Comparison of ENCODE assay signal across 8 cellular contexts in genomic region chr2:189580662-189581353, GRCh38. TPM values are rescaled to one million over a fixed set of nuclear protein-coding genes. Genes with fewer than 3 reads are reported as not detected.
DNase-seq lines count a peak whose midpoint lies in the region; ATAC-seq, FAIRE-seq and TF ChIP-seq lines count a peak whose summit lies in the region.

TSS of gene SLC40A1 (minus strand) at chr2:189580786. CDS start at chr2:189580460, 326 bp downstream.

- intact Hi-C loops in left ventricle myocardium inferior (cut with micrococcal nuclease) (no loop called here), posterior cingulate gyrus (cut with DNase I) (no loop called here)

- no peaks in the 10 kb centered on the region for H3K79me2 ChIP-seq in SU-DHL-6 (ENCODE audit: insufficient read depth, low read length)

- no peak within 1 kb of the TSS for H3K4me3 ChIP-seq in SU-DHL-6 (ENCODE audit: insufficient read depth, low read length, poor library complexity, severe bottlenecking)
- peak within 1 kb of the TSS; percentile 86 for H3K4me3 ChIP-seq in left ventricle myocardium inferior

- no peak for FAIRE-seq in urothelium cell line (lab: Jason Lieb, UNC)

- H3K4me2 ChIP-seq in SU-DHL-6 (ENCODE audit: low read depth, low read length, poor library complexity, severe bottlenecking) = peak within 1 kb of the TSS; percentile 43

- H4K20me1 ChIP-seq in SU-DHL-6 (ENCODE audit: low read depth, low read length) = no peaks in the 10 kb centered on the region

- H3K9me3 ChIP-seq in SU-DHL-6 (ENCODE audit: insufficient read depth, low read length) (no peaks in the 10 kb centered on the region), left ventricle myocardium inferior (replicated peaks) (no peaks in the 10 kb centered on the region)

- WGBS in adipose tissue, 3 donors = 0 to 1% (median 1%) methylated on average over 77 to 78 of the region's 78 CpGs

- no peaks in the 10 kb centered on the region for H3F3A ChIP-seq in SU-DHL-6 (ENCODE audit: insufficient read depth)

- H3K4me1 ChIP-seq in left ventricle myocardium inferior = peaks cover 62% of the 10 kb centered on the region

- H3K36me3 ChIP-seq in SU-DHL-6 (ENCODE audit: low read length) (no peaks in the 10 kb centered on the region), left ventricle myocardium inferior (no peaks in the 10 kb centered on the region)

- H3K27ac ChIP-seq in SU-DHL-6 (ENCODE audit: low read depth, low read length) (no peak within 1 kb of the TSS), adipose tissue (ENCODE audit: low read depth, low read length) (peak within 1 kb of the TSS; percentile 86), left ventricle myocardium inferior (replicated peaks) (peak within 1 kb of the TSS; percentile 99)

- 0 out of 2 replicates have a peak, but pooled peaks cover 2% of the 10 kb centered on the region for H3K27me3 ChIP-seq in SU-DHL-6 (ENCODE audit: low read length)
- H3K27me3 ChIP-seq in left ventricle myocardium inferior (ENCODE audit: low read depth) = no peaks in the 10 kb centered on the region

- peak within 1 kb of the TSS; percentile 1 for H2AFZ ChIP-seq in SU-DHL-6 (ENCODE audit: low read depth, low read length, severe bottlenecking)

- no peak within 1 kb of the TSS for H3K9ac ChIP-seq in SU-DHL-6 (ENCODE audit: low read length)

- H3K9me2 ChIP-seq in SU-DHL-6 (replicated peaks; ENCODE audit: insufficient read depth, low read length) = no peaks in the 10 kb centered on the region

- peak; percentile 63 for ATAC-seq in GM19452 (IDR thresholded peaks at IDR 0.05; ENCODE audit: unreplicated experiment)

- no peak for TF ChIP-seq CTCF in SU-DHL-6 (IDR thresholded peaks at IDR 0.05; ENCODE audit: insufficient read depth, low read length, poor library complexity, severe bottlenecking)
- peak; percentile 15 for TF ChIP-seq CTCF in left ventricle myocardium inferior (IDR thresholded peaks at IDR 0.05; ENCODE audit: borderline replicate concordance)

- DNase-seq in AML-193 (lab: John Stamatoyannopoulos, UW) (peak; percentile 60 to 65), HuH-7 (ENCODE audit: low spot score) (peak; percentile 73), left ventricle myocardium inferior (peak; percentile 86), posterior cingulate gyrus (peak; percentile 15 to 91 (median 42)), urothelium cell line (ENCODE audit: low spot score) (peak; percentile 96)

RNA-seq across cellular contexts. Expression of gene SLC40A1, which starts in this region (rescaled TPM):
- 10 to 100 TPM; 14.9 to 58.0 (median 32.5) TPM for polyA plus RNA-seq in adipose tissue
- total RNA-seq in left ventricle myocardium inferior = 44.0 TPM

Comparison
In these comparisons a context has a peak if more than half of its experiments do, and no peak if none do; other contexts are left out.
1. DNase-seq: peak in every context shown above with its lines; median percentile 96 in urothelium cell line; 86 in left ventricle myocardium inferior; 73 in HuH-7; 62 in AML-193; 42 in posterior cingulate gyrus.